Comparison of ENCODE assay signal across 22 cellular contexts in genomic region chr12:107165581-107165980, GRCh38.
"Had no signal": no experiment of that assay in that cellular context is flagged by ENCODE, and none has a peak within 500 bp of the region (broad histone marks: within the 10 kb centered on the region; RNA-seq: fewer than 3 reads in every experiment).

No MANE protein-coding gene starts in this region.

- H3K4me1 Mint-ChIP-seq: neural progenitor cell; stimulated activated memory B cell treated with anti-CD40 and anti-IgM and Interleukin-4, amounts not matched to agents 10 μg/mL and 1 μg/mL and 100 μg/mL, for 72 hours had no signal

- DNase-seq: effector memory CD4-positive, alpha-beta T cell; gastrocnemius medialis; heart right ventricle; islet precursor cell; left cardiac atrium; left ventricle myocardium inferior; lower lobe of right lung; mesenchymal stem cell; midbrain; nucleus accumbens; ovary; right cardiac atrium; stimulated activated CD4-positive, alpha-beta T cell treated with anti-CD3 and anti-CD28 coated beads, Interleukin-4, amount 100 ng/mL, for 1 hour; stimulated activated CD8-positive, alpha-beta memory T cell treated with anti-CD3 and anti-CD28 coated beads, Interleukin-4, amount 100 ng/mL, for 48 hours; stomach; substantia nigra; transverse colon had no signal

- H3K27ac Mint-ChIP-seq: natural killer cell treated with Interleukin-12 subunit alpha and Interleukin-12 subunit beta and Interleukin-15 and Interleukin-18, amount 100 ng/mL, for 72 hours; neural progenitor cell; stimulated activated memory B cell treated with anti-CD40 and anti-IgM and Interleukin-4, amounts not matched to agents 10 μg/mL and 1 μg/mL and 100 μg/mL, for 72 hours had no signal

- H3K36me3 Mint-ChIP-seq: natural killer cell treated with Interleukin-12 subunit alpha and Interleukin-12 subunit beta and Interleukin-15 and Interleukin-18, amount 100 ng/mL, for 72 hours; neural progenitor cell; stimulated activated memory B cell treated with anti-CD40 and anti-IgM and Interleukin-4, amounts not matched to agents 10 μg/mL and 1 μg/mL and 100 μg/mL, for 72 hours had no signal

- H3K4me3 Mint-ChIP-seq: natural killer cell treated with Interleukin-12 subunit alpha and Interleukin-12 subunit beta and Interleukin-15 and Interleukin-18, amount 100 ng/mL, for 72 hours; neural progenitor cell; stimulated activated memory B cell treated with anti-CD40 and anti-IgM and Interleukin-4, amounts not matched to agents 10 μg/mL and 1 μg/mL and 100 μg/mL, for 72 hours had no signal

- H3K27ac ChIP-seq: esophagus muscularis mucosa, gastrocnemius medialis, heart right ventricle, left ventricle myocardium inferior, lower lobe of right lung, neural progenitor cell, ovary, stomach, thoracic aorta, transverse colon had no signal

- H3K9me3 Mint-ChIP-seq: natural killer cell treated with Interleukin-12 subunit alpha and Interleukin-12 subunit beta and Interleukin-15 and Interleukin-18, amount 100 ng/mL, for 72 hours; neural progenitor cell; stimulated activated memory B cell treated with anti-CD40 and anti-IgM and Interleukin-4, amounts not matched to agents 10 μg/mL and 1 μg/mL and 100 μg/mL, for 72 hours had no signal

- ATAC-seq: gastrocnemius medialis; heart right ventricle; left cardiac atrium; lower lobe of right lung; natural killer cell treated with Interleukin-12 subunit alpha and Interleukin-12 subunit beta and Interleukin-15 and Interleukin-18, amount 100 ng/mL, for 72 hours; right cardiac atrium; stimulated activated memory B cell treated with anti-CD40 and anti-IgM and Interleukin-4, amounts not matched to agents 10 μg/mL and 1 μg/mL and 100 μg/mL, for 72 hours had no signal
